In the genomic region with DNA sequence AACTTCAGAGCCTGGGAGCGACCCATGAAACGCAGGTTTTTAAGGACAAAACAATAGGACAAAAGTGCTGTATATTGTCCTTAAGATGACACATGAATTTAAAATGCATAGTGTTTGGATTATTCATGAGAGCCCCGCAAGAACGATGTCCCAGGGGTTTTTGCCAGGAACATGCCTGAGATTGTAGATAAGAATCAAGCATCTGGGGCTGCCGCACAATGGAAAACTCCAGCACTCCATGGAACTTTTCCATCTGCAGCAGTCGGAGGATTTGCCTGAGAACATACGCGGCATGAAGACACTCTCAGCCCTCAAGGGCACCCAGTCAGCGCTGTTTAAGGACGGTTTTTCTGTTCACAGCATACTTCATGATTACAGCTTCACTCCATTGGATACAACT, we compare ENCODE assay signal across 17 cellular contexts. TPM values are rescaled to one million over a fixed set of nuclear protein-coding genes. Genes with fewer than 3 reads are reported as not detected.
DNase-seq lines count a peak whose midpoint lies in the region; ATAC-seq and TF ChIP-seq lines count a peak whose summit lies in the region.
"Had no signal": no experiment of that assay in that cellular context is flagged by ENCODE, and none has a peak within 500 bp of the region (broad histone marks: within the 10 kb centered on the region; RNA-seq: fewer than 3 reads in every experiment).

No MANE protein-coding gene starts in this region.

- POLR2A ChIA-PET in PC-3 (lab: Charles Lee; ENCODE audit: unreplicated experiment) = no interaction called here

- H4K20me1 ChIP-seq in PC-3 (ENCODE audit: low read length) = no peaks in the 10 kb centered on the region

- no peaks in the 10 kb centered on the region for H3K9me3 ChIP-seq in skeletal muscle tissue (ENCODE audit: control insufficient read depth in 3 of 3, low read length in 3 of 3)
- H3K9me3 ChIP-seq in PC-3 (ENCODE audit: low read length) = no peaks in the 10 kb centered on the region
- H3K9me3 ChIP-seq: adrenal gland had no signal

- H3F3A ChIP-seq in PC-3 (ENCODE audit: low read length, unreplicated experiment) = no peaks in the 10 kb centered on the region

- no TSS peak for BruUV-seq in PC-3 (replicated peaks; lab: Mats Ljungman, UMichigan)

- peaks cover 21% of the 10 kb centered on the region for H3K4me1 ChIP-seq in foreskin keratinocyte
- H3K4me1 ChIP-seq in skeletal muscle tissue (ENCODE audit: control insufficient read depth in 3 of 3, insufficient read depth in 3 of 3, low read length in 3 of 3) = no peaks in the 10 kb centered on the region
- H3K4me1 ChIP-seq in PC-3 (ENCODE audit: insufficient read depth, low read length) = no peaks in the 10 kb centered on the region

- H3K4me3 ChIP-seq in skeletal muscle tissue (ENCODE audit: low read length in 3 of 3) = peak overlapping the region in 2 of 3 donors; percentile 9 to 35
- H3K4me3 ChIP-seq in PC-3 (ENCODE audit: low read length) = no peak overlapping the region
- H3K4me3 ChIP-seq: adrenal gland had no signal

- H3K36me3 ChIP-seq in skeletal muscle tissue (ENCODE audit: control insufficient read depth in 3 of 3, insufficient read depth in 3 of 3, low read length in 3 of 3) (no peaks in the 10 kb centered on the region), PC-3 (ENCODE audit: low read depth, low read length) (no peaks in the 10 kb centered on the region)
- H3K36me3 ChIP-seq: adrenal gland had no signal

- no peak overlapping the region for H2AFZ ChIP-seq in PC-3 (ENCODE audit: low read length)

- intact Hi-C loops in PC-3 (cut with micrococcal nuclease) = no loop called here

- CTCF ChIA-PET in PC-3 (lab: Charles Lee) = no interaction called here

- ATAC-seq in foreskin keratinocyte (peak; percentile 40), PC-3 (no peak)
- ATAC-seq: stimulated activated effector memory CD8-positive, alpha-beta T cell treated with anti-CD3 and anti-CD28 coated beads, Interleukin-12 subunit alpha, Interleukin-12 subunit beta, amount 100 ng/mL, for 72 hours had no signal

- H3K27ac ChIP-seq in foreskin keratinocyte = peak overlapping the region; percentile 81
- H3K27ac ChIP-seq in skeletal muscle tissue (ENCODE audit: low read depth, low read length) = peak overlapping the region; percentile 55
- no peak overlapping the region for H3K27ac ChIP-seq in PC-3 (ENCODE audit: low read length)

- H3K9me2 ChIP-seq in PC-3 (replicated peaks; ENCODE audit: low read length) = no peaks in the 10 kb centered on the region

- no peak overlapping the region for H3K4me2 ChIP-seq in PC-3 (ENCODE audit: low read length)

- no peaks in the 10 kb centered on the region for H3K79me2 ChIP-seq in PC-3 (ENCODE audit: low read length)

- TF ChIP-seq CTCF in foreskin keratinocyte (conservative IDR thresholded peaks at IDR 0.05) = no peak
- no peak for TF ChIP-seq CTCF in GM13977 (IDR thresholded peaks at IDR 0.05; ENCODE audit: extremely low read depth, insufficient read depth, missing control alignments)
- no peak for TF ChIP-seq CTCF in PC-3 (conservative IDR thresholded peaks at IDR 0.05; ENCODE audit: low read depth, low read length)

- in situ Hi-C loops in GM13977 (cut with MboI; ENCODE audit: low pct_unique_long_range_greater_than_20kb, low sequenced_read_pairs, unreplicated experiment) = no loop called here

- H3K9ac ChIP-seq in skeletal muscle tissue (ENCODE audit: low read depth in 1 of 3, low read length in 3 of 3) (peak overlapping the region in 1 of 3 donors; percentile 9), PC-3 (ENCODE audit: low read length) (no peak overlapping the region)

- peak; percentile 28 for DNase-seq in GM03348 (ENCODE audit: low spot score)
- DNase-seq in amniotic epithelial cell (ENCODE audit: low read depth) = peak; percentile 65
- peak; percentile 49 to 81 for DNase-seq in foreskin keratinocyte
- no peak for DNase-seq in GM13977 (ENCODE audit: low spot score)
- DNase-seq in retina = no peak
- DNase-seq in NCI-H187 treated with DMSO at 0.1 percent for 48 hours (lab: John Stamatoyannopoulos, UW) = no peak
- DNase-seq in PC-3 = no peak
- DNase-seq: activated B cell treated with CpG ODN at 0.5 μM for 24 hours, activated T-cell treated with anti-CD3 and anti-CD28 coated beads for 4 hours, MM.1S, NCI-H446, nephron progenitor cell, SHP77 had no signal

- H3K27me3 ChIP-seq in foreskin keratinocyte (no peaks in the 10 kb centered on the region), skeletal muscle tissue (ENCODE audit: control insufficient read depth in 3 of 3, insufficient read depth in 3 of 3, low read length in 3 of 3) (peaks cover 0 to 6% (median 2%) of the 10 kb centered on the region in 3 donors), PC-3 (ENCODE audit: low read length) (peaks cover 28% of the 10 kb centered on the region)
- H3K27me3 ChIP-seq: adrenal gland had no signal

RNA-seq across cellular contexts. Expression of gene ERG, which starts 5.3 kb away (rescaled TPM):
- 0.24 and 0.49 TPM in 2 replicates for total RNA-seq in foreskin keratinocyte
- 0.03 and 0.12 TPM in 2 replicates for polyA plus RNA-seq in foreskin keratinocyte
- 4.7 TPM for total RNA-seq in skeletal muscle tissue
- total RNA-seq in PC-3 (2014; rRNA removed) = not detected in 2 replicates
- total RNA-seq: activated B cell treated with CpG ODN at 0.5 μM for 24 hours, epithelial cell of proximal tubule had no signal

Comparison
In these comparisons a context has a peak if more than half of its experiments do, and no peak if none do; other contexts are left out.
1. DNase-seq: peak in GM03348 (single experiment), amniotic epithelial cell (single experiment) and foreskin keratinocyte (2 of 2); none in GM13977 (single experiment), retina (single experiment), NCI-H187 treated with DMSO at 0.1 percent for 48 hours (single experiment) and PC-3 (single experiment).